In genomic region chr5:140239461-140239860, GRCh38 we compare ENCODE assay signal across 13 cellular contexts.
DNase-seq lines count a peak whose midpoint lies in the region; ATAC-seq, FAIRE-seq and TF ChIP-seq lines count a peak whose summit lies in the region.
"Had no signal": no experiment of that assay in that cellular context is flagged by ENCODE, and none has a peak within 500 bp of the region (broad histone marks: within the 10 kb centered on the region; RNA-seq: fewer than 3 reads in every experiment).

No MANE protein-coding gene starts in this region.

- in situ Hi-C loops in GM12878 (cut with MboI) = loop anchor here (25.0 kb wide), 1 partner anchor 798 kb away; no protein-coding TSS in a partner anchor

- WGBS in GM12878 (ENCODE audit: insufficient coverage, insufficient replicate concordance, low lambda C conversion rate, missing lambda C conversion rate) = 96% methylated on average over 5 of the region's 5 CpGs

- H3K27ac ChIP-seq in GM12878 (ENCODE audit: control insufficient read depth, insufficient read depth) (no peak overlapping the region), rectal smooth muscle tissue (ENCODE audit: low read depth, low read length) (peak overlapping the region; percentile 56)
- H3K27ac ChIP-seq: 22Rv1 had no signal

- H3K4me3 ChIP-seq in GM12878 (no peak overlapping the region), rectal smooth muscle tissue (ENCODE audit: low read length) (no peak overlapping the region)

- no peaks in the 10 kb centered on the region for H3K79me2 ChIP-seq in GM12878 (ENCODE audit: control insufficient read depth, insufficient read depth, low read length)

- no peak for TF ChIP-seq POLR2A in GM12878 (IDR thresholded peaks at IDR 0.05; ENCODE audit: low read depth, low read length)

- H3K27me3 Mint-ChIP-seq in activated CD8-positive, alpha-beta memory T cell treated with anti-CD3 and anti-CD28 coated beads, Interleukin-2, amount 10 ng/mL, durations not matched to agents 7 days and 5 days = no peaks in the 10 kb centered on the region
- H3K27me3 Mint-ChIP-seq in type B pancreatic cell = no peaks in the 10 kb centered on the region
- no peaks in the 10 kb centered on the region for H3K27me3 Mint-ChIP-seq in activated naive CD8-positive, alpha-beta T cell treated with anti-CD3 and anti-CD28 coated beads for 36 hours
- no peaks in the 10 kb centered on the region for H3K27me3 Mint-ChIP-seq in effector memory CD8-positive, alpha-beta T cell
- H3K27me3 Mint-ChIP-seq: CD4-positive, alpha-beta T cell had no signal

- H3K4me1 ChIP-seq in GM12878 (ENCODE audit: control insufficient read depth, insufficient read depth, low read length) = no peaks in the 10 kb centered on the region
- peaks cover 35% of the 10 kb centered on the region for H3K4me1 ChIP-seq in rectal smooth muscle tissue (ENCODE audit: control insufficient read depth, insufficient read depth, low read length)

- RAD21 ChIA-PET in GM12878 (lab: Charles Lee; ENCODE audit: unreplicated experiment) = interaction anchor here (0.9 to 2.5 kb wide), 9 partner anchors 16 to 396 kb away, joined by 3 to 41 read pairs (median 5); partner anchors contain the start of gene HBEGF

- H3K36me3 Mint-ChIP-seq in activated CD8-positive, alpha-beta memory T cell treated with anti-CD3 and anti-CD28 coated beads, Interleukin-2, amount 10 ng/mL, durations not matched to agents 7 days and 5 days = peaks cover 2% of the 10 kb centered on the region
- H3K36me3 Mint-ChIP-seq in type B pancreatic cell = peaks cover 1% of the 10 kb centered on the region
- H3K36me3 Mint-ChIP-seq in activated naive CD8-positive, alpha-beta T cell treated with anti-CD3 and anti-CD28 coated beads for 36 hours = peaks cover 2% of the 10 kb centered on the region
- H3K36me3 Mint-ChIP-seq in effector memory CD8-positive, alpha-beta T cell (ENCODE audit: insufficient read depth) = no peaks in the 10 kb centered on the region

- H4K20me1 ChIP-seq in GM12878 (ENCODE audit: control insufficient read depth, insufficient read depth) = no peaks in the 10 kb centered on the region; the same call in 1 of the 2 replicates

- DNase-seq in activated CD8-positive, alpha-beta memory T cell treated with anti-CD3 and anti-CD28 coated beads, Interleukin-2, amount 10 ng/mL, durations not matched to agents 7 days and 5 days = no peak
- no peak for DNase-seq in activated CD8-positive, alpha-beta memory T cell treated with anti-CD3 and anti-CD28 coated beads, Interleukin-2, amount 50 U/mL, for 4 hours
- DNase-seq in GM12878 (ENCODE audit: low read depth, low spot score) (no peak), type B pancreatic cell (ENCODE audit: extremely low spot score, unreplicated experiment) (no peak)
- no peak for DNase-seq in activated naive CD8-positive, alpha-beta T cell treated with anti-CD3 and anti-CD28 coated beads for 36 hours
- DNase-seq in effector memory CD8-positive, alpha-beta T cell = no peak
- DNase-seq: KG1, NCI-H1436 treated with DMSO at 0.1 percent for 48 hours had no signal

- POLR2A ChIA-PET in GM12878 (lab: Charles Lee) = interaction anchor here (0.9 to 1.2 kb wide), 4 partner anchors 64 to 120 kb away, joined by 3 to 5 read pairs (median 3); partner anchors contain the start of genes CYSTM1 and HBEGF

- peaks cover 0 to 9% of the 10 kb centered on the region in 2 experiments; a peak in 3 of 4 replicates for H3K36me3 ChIP-seq in GM12878 (ENCODE audit: control insufficient read depth in 2 of 2, insufficient read depth in 2 of 2, low read length in 1 of 2)
- no peaks in the 10 kb centered on the region for H3K36me3 ChIP-seq in rectal smooth muscle tissue (ENCODE audit: control insufficient read depth, insufficient read depth, low read length)

- TF ChIP-seq EP300 in GM12878 (IDR thresholded peaks at IDR 0.05; ENCODE audit: borderline replicate concordance in 1 of 2, control insufficient read depth in 1 of 2, low read depth in 2 of 2, low read length in 2 of 2) = no peak

- H3K4me1 Mint-ChIP-seq in activated CD8-positive, alpha-beta memory T cell treated with anti-CD3 and anti-CD28 coated beads, Interleukin-2, amount 10 ng/mL, durations not matched to agents 7 days and 5 days = peaks cover 2% of the 10 kb centered on the region
- peaks cover 20% of the 10 kb centered on the region for H3K4me1 Mint-ChIP-seq in type B pancreatic cell (ENCODE audit: unreplicated experiment)
- H3K4me1 Mint-ChIP-seq in activated naive CD8-positive, alpha-beta T cell treated with anti-CD3 and anti-CD28 coated beads for 36 hours = peaks cover 2% of the 10 kb centered on the region
- H3K4me1 Mint-ChIP-seq in effector memory CD8-positive, alpha-beta T cell (ENCODE audit: low read depth in 2 of 2) = peaks cover 0 to under 1% of the 10 kb centered on the region in 2 donors

- no peaks in the 10 kb centered on the region for H3K9me3 ChIP-seq in GM12878 (replicated peaks; ENCODE audit: control insufficient read depth, insufficient read depth, low read length)
- H3K9me3 ChIP-seq: BE2C had no signal

- H3K9me3 Mint-ChIP-seq in activated CD8-positive, alpha-beta memory T cell treated with anti-CD3 and anti-CD28 coated beads, Interleukin-2, amount 10 ng/mL, durations not matched to agents 7 days and 5 days (ENCODE audit: low read depth) = no peaks in the 10 kb centered on the region
- H3K9me3 Mint-ChIP-seq in type B pancreatic cell = no peaks in the 10 kb centered on the region
- no peaks in the 10 kb centered on the region for H3K9me3 Mint-ChIP-seq in activated naive CD8-positive, alpha-beta T cell treated with anti-CD3 and anti-CD28 coated beads for 36 hours
- no peaks in the 10 kb centered on the region for H3K9me3 Mint-ChIP-seq in effector memory CD8-positive, alpha-beta T cell
- H3K9me3 Mint-ChIP-seq: CD4-positive, alpha-beta T cell had no signal

- CTCF ChIA-PET in activated CD8-positive, alpha-beta memory T cell treated with anti-CD3 and anti-CD28 coated beads, Interleukin-2, amount 10 ng/mL, durations not matched to agents 7 days and 5 days (lab: Charles Lee) = interaction anchor here (0.9 to 25.5 kb wide), 23 partner anchors 9 to 486 kb away, joined by 3 to 657 read pairs (median 5); partner anchors contain the start of gene HBEGF
- CTCF ChIA-PET in GM12878 (lab: Yijun Ruan, JAX) = interaction anchor here (0.7 to 18.8 kb wide), 31 partner anchors 9 to 483 kb away, joined by 3 to 774 read pairs (median 4); partner anchors contain the start of genes ANKHD1, HBEGF, PFDN1 and SLC4A9

- intact Hi-C loops in GM12878 (cut with micrococcal nuclease; ENCODE audit: unreplicated experiment) = no loop called here

- H3K27ac Mint-ChIP-seq in activated CD8-positive, alpha-beta memory T cell treated with anti-CD3 and anti-CD28 coated beads, Interleukin-2, amount 10 ng/mL, durations not matched to agents 7 days and 5 days = no peak overlapping the region
- H3K27ac Mint-ChIP-seq in type B pancreatic cell = peak overlapping the region; percentile 18
- H3K27ac Mint-ChIP-seq in activated naive CD8-positive, alpha-beta T cell treated with anti-CD3 and anti-CD28 coated beads for 36 hours = no peak overlapping the region
- H3K27ac Mint-ChIP-seq in effector memory CD8-positive, alpha-beta T cell = no peak overlapping the region
- H3K27ac Mint-ChIP-seq: CD4-positive, alpha-beta T cell had no signal

- no peak for FAIRE-seq in GM12878 (lab: Jason Lieb, UNC)

- SMC1A ChIA-PET in GM12878 (lab: Charles Lee; ENCODE audit: uncharacterized antibody, unreplicated experiment) = interaction anchor here (1.1 to 14.6 kb wide), 7 partner anchors 18 to 119 kb away, joined by 3 to 345 read pairs (median 5); partner anchors contain the start of gene HBEGF

- no peak for TF ChIP-seq RAD21 in GM12878 (IDR thresholded peaks at IDR 0.05; ENCODE audit: insufficient read depth, low read depth, low read length)

- TF ChIP-seq CTCF in GM12878 (IDR thresholded peaks at IDR 0.05 in 2 of 3, conservative IDR thresholded peaks at IDR 0.05 in 1 of 3; ENCODE audit: control insufficient read depth in 2 of 3, extremely low read depth in 1 of 3, insufficient read depth in 1 of 3, low read depth in 3 of 3, low read length in 3 of 3) = no peak
- no peak for TF ChIP-seq CTCF in type B pancreatic cell (conservative IDR thresholded peaks at IDR 0.05)

- H2AFZ ChIP-seq in GM12878 (ENCODE audit: control insufficient read depth, low read depth, low read length) = no peak overlapping the region

- peak; percentile 11 for ATAC-seq in activated CD8-positive, alpha-beta memory T cell treated with anti-CD3 and anti-CD28 coated beads, Interleukin-2, amount 10 ng/mL, durations not matched to agents 7 days and 5 days
- ATAC-seq in GM12878 (peak; percentile 9; the same call in 2 of the 3 replicates), HG03571 (IDR thresholded peaks at IDR 0.05; ENCODE audit: unreplicated experiment) (no peak)
- ATAC-seq in effector memory CD8-positive, alpha-beta T cell (replicated peaks) = no peak

- no TSS peak for BruUV-seq in GM12878 (replicated peaks; lab: Mats Ljungman, UMichigan)

- H3K9ac ChIP-seq in GM12878 (ENCODE audit: control insufficient read depth, insufficient read depth, low read length) (no peak overlapping the region), rectal smooth muscle tissue (ENCODE audit: low read length) (no peak overlapping the region)

- H3K4me3 Mint-ChIP-seq in activated CD8-positive, alpha-beta memory T cell treated with anti-CD3 and anti-CD28 coated beads, Interleukin-2, amount 10 ng/mL, durations not matched to agents 7 days and 5 days = no peak overlapping the region
- no peak overlapping the region for H3K4me3 Mint-ChIP-seq in type B pancreatic cell
- H3K4me3 Mint-ChIP-seq in activated naive CD8-positive, alpha-beta T cell treated with anti-CD3 and anti-CD28 coated beads for 36 hours = no peak overlapping the region
- H3K4me3 Mint-ChIP-seq in effector memory CD8-positive, alpha-beta T cell = no peak overlapping the region
- H3K4me3 Mint-ChIP-seq: CD4-positive, alpha-beta T cell had no signal

- H3K27me3 ChIP-seq in GM12878 (replicated peaks in 1 of 2; ENCODE audit: control insufficient read depth in 2 of 2, insufficient read depth in 2 of 2, low read length in 1 of 2) = no peaks in the 10 kb centered on the region
- no peaks in the 10 kb centered on the region for H3K27me3 ChIP-seq in rectal smooth muscle tissue (ENCODE audit: control insufficient read depth, insufficient read depth, low read length)
- H3K27me3 ChIP-seq: BE2C had no signal

- no peak overlapping the region for H3K4me2 ChIP-seq in GM12878 (ENCODE audit: control insufficient read depth, insufficient read depth)

TF ChIP-seq in GM12878, 131 proteins besides CTCF, POLR2A, EP300 and RAD21 (continues in another document):
- TF ChIP-seq KAT2A (conservative IDR thresholded peaks at IDR 0.05; ENCODE audit: control insufficient read depth, low read depth, low read length) = no peak
- no peak for TF ChIP-seq HDAC6 (IDR thresholded peaks at IDR 0.05; ENCODE audit: unreplicated experiment)
- TF ChIP-seq RB1 (IDR thresholded peaks at IDR 0.05; ENCODE audit: borderline replicate concordance) = no peak
- no peak for TF ChIP-seq CEBPB (IDR thresholded peaks at IDR 0.05; ENCODE audit: borderline replicate concordance in 1 of 2, low read depth in 2 of 2, low read length in 2 of 2)
- no peak for TF ChIP-seq ZZZ3 (IDR thresholded peaks at IDR 0.05; ENCODE audit: control insufficient read depth, insufficient read length, low read depth)
- no peak for TF ChIP-seq ZNF384 (IDR thresholded peaks at IDR 0.05; ENCODE audit: borderline replicate concordance, low read depth, low read length)
- no peak for TF ChIP-seq PAX8 (IDR thresholded peaks at IDR 0.05)
- no peak for TF ChIP-seq TCF3 (IDR thresholded peaks at IDR 0.05; ENCODE audit: borderline replicate concordance, insufficient read depth, low read depth, low read length)

Comparison
In these comparisons a context has a peak if more than half of its experiments do, and no peak if none do; other contexts are left out.
1. ATAC-seq: peak in activated CD8-positive, alpha-beta memory T cell treated with anti-CD3 and anti-CD28 coated beads, Interleukin-2, amount 10 ng/mL, durations not matched to agents 7 days and 5 days (single experiment) and GM12878 (single experiment); none in HG03571 (single experiment) and effector memory CD8-positive, alpha-beta T cell (single experiment).